In the genomic region with DNA sequence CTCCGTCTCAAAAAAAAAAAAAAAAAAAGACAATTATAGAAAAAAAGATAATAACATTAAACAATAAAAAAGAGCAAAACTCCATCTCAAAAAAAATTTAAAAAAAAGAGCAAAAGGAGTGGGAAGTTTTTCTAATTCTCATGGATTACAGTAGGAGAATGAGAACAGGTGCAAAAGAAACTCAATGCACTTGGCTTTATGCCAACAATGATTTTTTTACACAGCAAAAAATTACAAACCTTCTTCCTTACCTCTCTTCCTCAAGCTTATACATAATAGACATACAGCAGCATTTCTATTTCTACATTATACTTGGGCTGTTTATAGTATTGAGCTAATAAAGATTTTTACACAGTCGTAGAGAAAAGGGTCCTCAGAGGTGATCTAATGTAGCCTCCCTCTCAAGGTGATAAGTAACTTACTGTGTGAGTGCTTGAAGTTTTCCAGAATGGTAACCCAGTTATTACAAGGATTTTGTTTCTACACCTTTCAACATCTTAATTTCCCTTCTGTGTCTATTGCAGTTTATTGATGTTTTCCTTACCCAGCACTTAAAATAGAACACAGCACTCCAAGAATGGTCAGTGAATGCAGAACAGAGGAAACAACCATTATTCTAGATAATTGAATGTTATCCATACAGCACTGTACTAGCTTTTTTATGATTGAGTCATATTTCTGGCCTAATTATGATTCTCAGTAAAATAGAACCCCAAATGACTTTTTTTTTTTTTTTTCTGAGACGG, we compare ENCODE assay signal across 25 cellular contexts. TPM values are rescaled to one million over a fixed set of nuclear protein-coding genes. Genes with fewer than 3 reads are reported as not detected.
DNase-seq lines count a peak whose midpoint lies in the region; ATAC-seq lines count a peak whose summit lies in the region.
"Had no signal": no experiment of that assay in that cellular context is flagged by ENCODE, and none has a peak within 500 bp of the region (broad histone marks: within the 10 kb centered on the region; RNA-seq: fewer than 3 reads in every experiment).

No MANE protein-coding gene starts in this region.

- no peaks in the 10 kb centered on the region for H3K9me3 Mint-ChIP-seq in activated T-cell treated with anti-CD3 and anti-CD28 coated beads, Interleukin-2, amount 50 U/mL, for 24 hours
- no peaks in the 10 kb centered on the region for H3K9me3 Mint-ChIP-seq in activated T-helper 2 cell treated with anti-CD3 and anti-CD28 coated beads, Interferon-gamma antibody, Interleukin-2, Interleukin-4, amounts not matched to agents 10 μg/mL and 5 μg/mL and 100 μg/mL, durations not matched to agents 14 hours and 24 hours and 36 hours
- H3K9me3 Mint-ChIP-seq: activated B cell treated with CpG ODN at 0.5 μM for 24 hours, HFFc6, neural crest cell, T-cell had no signal

- peak overlapping the region; percentile 22 for H3K27ac Mint-ChIP-seq in activated T-cell treated with anti-CD3 and anti-CD28 coated beads, Interleukin-2, amount 50 U/mL, for 24 hours
- peak overlapping the region; percentile 49 for H3K27ac Mint-ChIP-seq in activated T-helper 2 cell treated with anti-CD3 and anti-CD28 coated beads, Interferon-gamma antibody, Interleukin-2, Interleukin-4, amounts not matched to agents 10 μg/mL and 5 μg/mL and 100 μg/mL, durations not matched to agents 14 hours and 24 hours and 36 hours
- H3K27ac Mint-ChIP-seq: activated B cell treated with CpG ODN at 0.5 μM for 24 hours; activated naive CD4-positive, alpha-beta T cell treated with anti-CD3 and anti-CD28 coated beads, Interleukin-2, amount 50 U/mL, for 72 hours; HFFc6; T-cell had no signal

- H3K4me1 Mint-ChIP-seq in activated T-cell treated with anti-CD3 and anti-CD28 coated beads, Interleukin-2, amount 50 U/mL, for 24 hours (ENCODE audit: low read depth): peaks cover 59% of the 10 kb centered on the region
- peaks cover 54% of the 10 kb centered on the region for H3K4me1 Mint-ChIP-seq in activated T-helper 2 cell treated with anti-CD3 and anti-CD28 coated beads, Interferon-gamma antibody, Interleukin-2, Interleukin-4, amounts not matched to agents 10 μg/mL and 5 μg/mL and 100 μg/mL, durations not matched to agents 14 hours and 24 hours and 36 hours (ENCODE audit: low read depth)
- H3K4me1 Mint-ChIP-seq: activated B cell treated with CpG ODN at 0.5 μM for 24 hours, neural crest cell had no signal

- H3K27me3 Mint-ChIP-seq in activated T-cell treated with anti-CD3 and anti-CD28 coated beads, Interleukin-2, amount 50 U/mL, for 24 hours: no peaks in the 10 kb centered on the region
- H3K27me3 Mint-ChIP-seq in activated T-helper 2 cell treated with anti-CD3 and anti-CD28 coated beads, Interferon-gamma antibody, Interleukin-2, Interleukin-4, amounts not matched to agents 10 μg/mL and 5 μg/mL and 100 μg/mL, durations not matched to agents 14 hours and 24 hours and 36 hours (ENCODE audit: low read depth): no peaks in the 10 kb centered on the region
- H3K27me3 Mint-ChIP-seq: activated B cell treated with CpG ODN at 0.5 μM for 24 hours, T-cell had no signal

- H3K36me3 Mint-ChIP-seq in activated T-cell treated with anti-CD3 and anti-CD28 coated beads, Interleukin-2, amount 50 U/mL, for 24 hours (ENCODE audit: low read depth): peaks cover 78% of the 10 kb centered on the region
- peaks cover 86% of the 10 kb centered on the region for H3K36me3 Mint-ChIP-seq in activated T-helper 2 cell treated with anti-CD3 and anti-CD28 coated beads, Interferon-gamma antibody, Interleukin-2, Interleukin-4, amounts not matched to agents 10 μg/mL and 5 μg/mL and 100 μg/mL, durations not matched to agents 14 hours and 24 hours and 36 hours (ENCODE audit: low read depth)

- no peak overlapping the region for H3K4me3 Mint-ChIP-seq in activated T-cell treated with anti-CD3 and anti-CD28 coated beads, Interleukin-2, amount 50 U/mL, for 24 hours
- H3K4me3 Mint-ChIP-seq in activated T-helper 2 cell treated with anti-CD3 and anti-CD28 coated beads, Interferon-gamma antibody, Interleukin-2, Interleukin-4, amounts not matched to agents 10 μg/mL and 5 μg/mL and 100 μg/mL, durations not matched to agents 14 hours and 24 hours and 36 hours (ENCODE audit: low read depth): no peak overlapping the region
- H3K4me3 Mint-ChIP-seq: activated B cell treated with CpG ODN at 0.5 μM for 24 hours, HFFc6, neural crest cell, T-cell had no signal

- DNase-seq in activated T-cell treated with anti-CD3 and anti-CD28 coated beads, Interleukin-2, amount 50 U/mL, for 24 hours: no peak
- DNase-seq in activated T-cell treated with anti-CD3 and anti-CD28 coated beads, Interleukin-2, amount 50 U/mL, for 48 hours: no peak
- peak; percentile 19 for DNase-seq in NAMALWA (ENCODE audit: low spot score)
- DNase-seq in activated T-helper 2 cell treated with anti-CD3 and anti-CD28 coated beads, Interferon-gamma antibody, Interleukin-2, Interleukin-4, amounts not matched to agents 10 μg/mL and 5 μg/mL and 100 μg/mL, durations not matched to agents 14 hours and 24 hours and 36 hours (ENCODE audit: low spot score): no peak
- no peak for DNase-seq in 8988T
- DNase-seq in NCI-H128 (lab: John Stamatoyannopoulos, UW; ENCODE audit: unreplicated experiment): no peak
- DNase-seq: activated B cell treated with CpG ODN at 0.5 μM for 24 hours; activated CD4-positive, alpha-beta T cell treated with anti-CD3 and anti-CD28 coated beads, Interleukin-2, amount 50 U/mL, for 1 hour; activated CD8-positive, alpha-beta memory T cell treated with anti-CD3 and anti-CD28 coated beads, Interleukin-2, amount 50 U/mL, for 48 hours; aorta; C1 segment of cervical spinal cord; effector CD8-positive, alpha-beta T cell; erythroblast; glutamatergic neuron; GM23248; HFFc6; NCI-H1048; NCI-H2081; stimulated activated CD4-positive, alpha-beta T cell treated with anti-CD3 and anti-CD28 coated beads, Interleukin-2, amount 100 ng/mL, for 48 hours; T-cell; upper lobe of left lung had no signal

- intact Hi-C loops in activated T-helper 2 cell treated with anti-CD3 and anti-CD28 coated beads, Interferon-gamma antibody, Interleukin-2, Interleukin-4, amounts not matched to agents 10 μg/mL and 5 μg/mL and 100 μg/mL, durations not matched to agents 14 hours and 24 hours and 36 hours (cut with micrococcal nuclease): no loop called here

- no peak for ATAC-seq in GM21526 (IDR thresholded peaks at IDR 0.05; ENCODE audit: low FRiP score, unreplicated experiment)
- ATAC-seq: activated naive CD4-positive, alpha-beta T cell treated with anti-CD3 and anti-CD28 coated beads, Interleukin-2, amount 50 U/mL, for 72 hours had no signal

RNA-seq across cellular contexts. Expression of gene RNF138, which starts 34.9 kb away (rescaled TPM):
- total RNA-seq in activated T-helper 2 cell treated with anti-CD3 and anti-CD28 coated beads, Interferon-gamma antibody, Interleukin-2, Interleukin-4, amounts not matched to agents 10 μg/mL and 5 μg/mL and 100 μg/mL, durations not matched to agents 14 hours and 24 hours and 36 hours: 84.9 and 100 TPM in 2 replicates

RNA-seq across cellular contexts. Expression of gene RNF125, which starts 38.2 kb away (rescaled TPM):
- 82.5 and 83.6 TPM in 2 replicates for total RNA-seq in activated T-helper 2 cell treated with anti-CD3 and anti-CD28 coated beads, Interferon-gamma antibody, Interleukin-2, Interleukin-4, amounts not matched to agents 10 μg/mL and 5 μg/mL and 100 μg/mL, durations not matched to agents 14 hours and 24 hours and 36 hours
- total RNA-seq: SJSA1 had no signal
